ENCODE assay signal across 2 cellular contexts in genomic region chr15:48553559-48553958, GRCh38.
A peak's percentile ranks its signal among the peaks of the same experiment; 100 is the strongest.
TF ChIP-seq lines count a peak whose summit lies in the region.

No MANE protein-coding gene starts in this region.

TF ChIP-seq in SK-N-SH, 30 proteins besides CTCF, POLR2A, EP300 and RAD21:
- TF ChIP-seq FOXM1 (IDR thresholded peaks at IDR 0.05; ENCODE audit: low read depth) (0 out of 2 replicates have a peak, but pooled peaks have one; percentile 33), POLR2AphosphoS5 (IDR thresholded peaks at IDR 0.05; ENCODE audit: low read depth, low read length) (no peak; the same call in 1 of the 2 replicates), JUND (IDR thresholded peaks at IDR 0.05) (peak; percentile 46; the same call in 1 of the 2 replicates), TCF12 (IDR thresholded peaks at IDR 0.05) (peak; percentile 61), PBX3 (IDR thresholded peaks at IDR 0.05) (peak; percentile 61; the same call in 1 of the 2 replicates), RXRA (IDR thresholded peaks at IDR 0.05; ENCODE audit: borderline replicate concordance, low read depth) (no peak), TEAD4 (IDR thresholded peaks at IDR 0.05; ENCODE audit: borderline replicate concordance, insufficient read depth) (0 out of 2 replicates have a peak, but pooled peaks have one; percentile 50), FOSL2 (IDR thresholded peaks at IDR 0.05; ENCODE audit: borderline replicate concordance, low read depth) (peak; percentile 24; the same call in 1 of the 2 replicates)

TF ChIP-seq in endothelial cell of umbilical vein, 7 proteins besides CTCF, POLR2A, EP300 and RAD21:
- no peak for TF ChIP-seq MAX (IDR thresholded peaks at IDR 0.05; ENCODE audit: insufficient read depth, insufficient read length)
- TF ChIP-seq FOS (IDR thresholded peaks at IDR 0.05; ENCODE audit: borderline replicate concordance, insufficient read depth, low read length) = peak; percentile 36
- TF ChIP-seq EZH2 (IDR thresholded peaks at IDR 0.05; ENCODE audit: borderline replicate concordance, low read depth, low read length, severe bottlenecking) = no peak
- TF ChIP-seq GATA2 (IDR thresholded peaks at IDR 0.05; ENCODE audit: insufficient read depth, insufficient read length, low read depth, low read length) = no peak
